In genomic region chr11:73140213-73141030, GRCh38 we compare ENCODE assay signal across 8 cellular contexts. TPM values are rescaled to one million over a fixed set of nuclear protein-coding genes. Genes with fewer than 3 reads are reported as not detected.
DNase-seq lines count a peak whose midpoint lies in the region; ATAC-seq, FAIRE-seq and TF ChIP-seq lines count a peak whose summit lies in the region.

No MANE protein-coding gene starts in this region.

- TF ChIP-seq CTCF in A549 (IDR thresholded peaks at IDR 0.05), result no peak
- no peak for TF ChIP-seq CTCF in GM12865 (IDR thresholded peaks at IDR 0.05; ENCODE audit: insufficient read depth, low read depth, low read length, missing control alignments)
- no peak for TF ChIP-seq CTCF in Peyer's patch (IDR thresholded peaks at IDR 0.05)
- TF ChIP-seq CTCF in chondrocyte (IDR thresholded peaks at IDR 0.05), result peak; percentile 29
- no peak for TF ChIP-seq CTCF in lower lobe of right lung (IDR thresholded peaks at IDR 0.05)

- H3K36me3 ChIP-seq in Peyer's patch (no peaks in the 10 kb centered on the region), lower lobe of right lung (peaks cover 14% of the 10 kb centered on the region)

- H3K4me3 ChIP-seq in A549 (peak overlapping the region; percentile 97), GM12865 (ENCODE audit: low read depth, low read length) (peak overlapping the region; percentile 83), Peyer's patch (peak overlapping the region; percentile 82 to 94 (median 88)), lower lobe of right lung (peak overlapping the region; percentile 94)

- TF ChIP-seq POLR2A in A549 (IDR thresholded peaks at IDR 0.05; ENCODE audit: low read length) (no peak), Peyer's patch (IDR thresholded peaks at IDR 0.05) (no peak), GM18505 (IDR thresholded peaks at IDR 0.05; ENCODE audit: borderline replicate concordance, extremely low read depth, insufficient read depth, insufficient read length) (no peak)

- H3K4me1 Mint-ChIP-seq in chondrocyte (ENCODE audit: low read depth), result peaks cover 45% of the 10 kb centered on the region

- no peaks in the 10 kb centered on the region for H3K27me3 Mint-ChIP-seq in chondrocyte (ENCODE audit: low read depth)

- peak; percentile 32 to 56 for DNase-seq in A549 (ENCODE audit: low read depth in 1 of 2, low spot score in 1 of 2)
- peak; percentile 56 for DNase-seq in GM12865 (ENCODE audit: low read depth)
- DNase-seq in Peyer's patch, result peak in 2 of 3 donors; percentile 35 to 57
- no peak for DNase-seq in chondrocyte (ENCODE audit: low spot score)
- no peak for DNase-seq in lower lobe of right lung

- POLR2A ChIA-PET in A549 (lab: Yijun Ruan, JAX), result interaction anchor here (0.5 kb wide), 1 partner anchor 15 kb away, joined by 3 read pairs; no protein-coding TSS in a partner anchor

- H3K9me3 ChIP-seq in A549, result no peaks in the 10 kb centered on the region
- H3K9me3 ChIP-seq in Peyer's patch, result no peaks in the 10 kb centered on the region
- no peaks in the 10 kb centered on the region for H3K9me3 ChIP-seq in lower lobe of right lung

- ATAC-seq in A549 (peak in 1 of 2 experiments; percentile 16; a peak in 3 of 6 replicates), lower lobe of right lung (no peak), GM18505 (IDR thresholded peaks at IDR 0.05; ENCODE audit: unreplicated experiment) (no peak), HG03025 (IDR thresholded peaks at IDR 0.05; ENCODE audit: low FRiP score, unreplicated experiment) (no peak)

- CTCF ChIA-PET in A549 (lab: Yijun Ruan, JAX), result interaction anchor here (1.2 kb wide), 1 partner anchor 304 kb away, joined by 3 read pairs; no protein-coding TSS in a partner anchor

- H3K4me2 ChIP-seq in A549, result peak overlapping the region; percentile 85

- no peaks in the 10 kb centered on the region for H3K9me3 Mint-ChIP-seq in chondrocyte (ENCODE audit: low read depth)

- H3K27ac ChIP-seq in A549 (peak overlapping the region; percentile 92 to 96), Peyer's patch (peak overlapping the region; percentile 90 to 99 (median 96)), lower lobe of right lung (peak overlapping the region; percentile 91), temporal lobe (ENCODE audit: low read depth, low read length) (peak overlapping the region; percentile 79)

- intact Hi-C loops in lower lobe of right lung (cut with DNase I), result no loop called here

- H3K4me1 ChIP-seq in A549, result peaks cover 16% of the 10 kb centered on the region
- H3K4me1 ChIP-seq in Peyer's patch, result peaks cover 0 to 35% (median 11%) of the 10 kb centered on the region in 4 donors
- peaks cover 39% of the 10 kb centered on the region for H3K4me1 ChIP-seq in lower lobe of right lung

- peaks cover 11% of the 10 kb centered on the region for H3K36me3 Mint-ChIP-seq in chondrocyte (ENCODE audit: low read depth)

- no peak for TF ChIP-seq RAD21 in A549 (conservative IDR thresholded peaks at IDR 0.05 in 1 of 2, IDR thresholded peaks at IDR 0.05 in 1 of 2)

- no peak for FAIRE-seq in A549 (lab: Jason Lieb, UNC)

- peak overlapping the region; percentile 94 for H3K4me3 Mint-ChIP-seq in chondrocyte (ENCODE audit: unreplicated experiment)

- TF ChIP-seq EP300 in A549 (IDR thresholded peaks at IDR 0.05), result no peak

- peak overlapping the region; percentile 97 for H3K27ac Mint-ChIP-seq in chondrocyte (ENCODE audit: unreplicated experiment)

- WGBS in A549 (ENCODE audit: missing lambda C conversion rate), result 9% methylated on average over 26 of the region's 26 CpGs

- H3K27me3 ChIP-seq in Peyer's patch, result no peaks in the 10 kb centered on the region
- no peaks in the 10 kb centered on the region for H3K27me3 ChIP-seq in lower lobe of right lung (ENCODE audit: low read depth)

TF ChIP-seq in A549, 52 proteins besides CTCF, POLR2A, EP300 and RAD21:
- TF ChIP-seq MYC (IDR thresholded peaks at IDR 0.05; ENCODE audit: borderline replicate concordance, low read length), result no peak
- TF ChIP-seq CHD4 (IDR thresholded peaks at IDR 0.05; ENCODE audit: borderline replicate concordance), result no peak
- no peak for TF ChIP-seq POLR2AphosphoS2 (conservative IDR thresholded peaks at IDR 0.05; ENCODE audit: low read length)
- TF ChIP-seq MAFK (IDR thresholded peaks at IDR 0.05; ENCODE audit: partially characterized antibody), result peak; percentile 45
- TF ChIP-seq NFE2L2 (conservative IDR thresholded peaks at IDR 0.05; ENCODE audit: low read length), result peak; percentile 59; the same call in 1 of the 2 replicates
- no peak for TF ChIP-seq MAZ (IDR thresholded peaks at IDR 0.05; ENCODE audit: borderline replicate concordance, low read depth, low read length)
- TF ChIP-seq BCL3 (IDR thresholded peaks at IDR 0.05), result no peak
- TF ChIP-seq CBX2 (IDR thresholded peaks at IDR 0.05; ENCODE audit: borderline replicate concordance, low read depth), result no peak
- TF ChIP-seq RCOR1 (IDR thresholded peaks at IDR 0.05; ENCODE audit: low read depth, low read length), result no peak
- TF ChIP-seq SMC3 (IDR thresholded peaks at IDR 0.05), result no peak

RNA-seq across cellular contexts. Expression of gene FCHSD2, which starts 1.7 kb away (rescaled TPM):
- polyA plus RNA-seq in A549 (2011; rRNA removed) (15.0 and 19.0 TPM in 2 replicates), A549 (2017; fragmentation: RNase III; extraction: RNeasy Plus Mini Kit Qiagen cat#74134 plus additional on column Dnase treatment) (9.4 to 10.5 TPM (median 10.5 TPM) in 3 replicates)
- polyA plus RNA-seq in A549 (2012; cell fraction: cytosol; rRNA removed), result 6.6 and 7.7 TPM in 2 replicates
- polyA plus RNA-seq in A549 (2012; cell fraction: nucleus; rRNA removed), result 7.0 and 9.3 TPM in 2 replicates
- polyA minus RNA-seq in A549 (2011; rRNA and poly(A)+ RNA removed), result 8.8 and 9.8 TPM in 2 replicates
- total RNA-seq in Peyer's patch (10 to 100 TPM in 3 of 4 donors, 1 to 10 TPM in 1; 6.7 to 95.7 (median 10.2) TPM), chondrocyte (38.7 to 69.5 TPM (median 66.8 TPM) in 3 replicates), lower lobe of right lung (59.0 TPM), temporal lobe (42.8 TPM)

Comparison
In these comparisons a context has a peak if more than half of its experiments do, and no peak if none do; other contexts are left out.
1. DNase-seq: peak in A549 (2 of 2), GM12865 (single experiment) and Peyer's patch (2 of 3); none in chondrocyte (single experiment) and lower lobe of right lung (single experiment).
2. Peak in every context shown above with its lines, with median percentiles within 50 percentile points of each other: H3K27ac ChIP-seq and H3K4me3 ChIP-seq.